14 cellular contexts compared by ENCODE assay signal in genomic region chr14:70130498-70130897, GRCh38.
"Had no signal": no experiment of that assay in that cellular context is flagged by ENCODE, and none has a peak within 500 bp of the region (broad histone marks: within the 10 kb centered on the region; RNA-seq: fewer than 3 reads in every experiment).

No MANE protein-coding gene starts in this region.

- H3K4me1 ChIP-seq: adrenal gland, heart left ventricle, pancreas, upper lobe of right lung had no signal

- H3K4me3 ChIP-seq: adrenal gland, dorsolateral prefrontal cortex, gastrocnemius medialis, heart left ventricle, pancreas, thoracic aorta, upper lobe of right lung had no signal

- H3K27ac ChIP-seq: adrenal gland, dorsolateral prefrontal cortex, gastrocnemius medialis, heart left ventricle, pancreas, thoracic aorta, upper lobe of right lung had no signal

- DNase-seq: activated CD4-positive, alpha-beta memory T cell treated with anti-CD3 and anti-CD28 coated beads, Interleukin-2, amount 10 ng/mL, durations not matched to agents 7 days and 5 days; activated CD4-positive, alpha-beta T cell treated with anti-CD3 and anti-CD28 coated beads for 36 hours; activated effector memory CD4-positive, alpha-beta T cell treated with Interleukin-2 at 50 U/mL for 16 hours; activated T-cell treated with anti-CD3 and anti-CD28 coated beads, Interleukin-2, amount 50 U/mL, for 24 hours; adrenal gland; dorsolateral prefrontal cortex; erythroblast; gastrocnemius medialis; heart left ventricle; left colon; pancreas; stimulated activated CD4-positive, alpha-beta T cell treated with anti-CD3 and anti-CD28 coated beads, Interleukin-1b, Interleukin-23, amount 100 ng/mL, for 48 hours; upper lobe of right lung had no signal

- H3K27me3 ChIP-seq: adrenal gland, dorsolateral prefrontal cortex, gastrocnemius medialis, pancreas had no signal

- H3K9me3 ChIP-seq: adrenal gland, gastrocnemius medialis, heart left ventricle, pancreas, thoracic aorta, upper lobe of right lung had no signal

- ATAC-seq: activated CD4-positive, alpha-beta T cell treated with anti-CD3 and anti-CD28 coated beads for 36 hours; gastrocnemius medialis; heart left ventricle; left colon; pancreas; upper lobe of right lung had no signal

- H3K36me3 ChIP-seq: adrenal gland, gastrocnemius medialis, heart left ventricle, pancreas, thoracic aorta, upper lobe of right lung had no signal
